Comparison of ENCODE assay signal across 24 cellular contexts in the genomic region with DNA sequence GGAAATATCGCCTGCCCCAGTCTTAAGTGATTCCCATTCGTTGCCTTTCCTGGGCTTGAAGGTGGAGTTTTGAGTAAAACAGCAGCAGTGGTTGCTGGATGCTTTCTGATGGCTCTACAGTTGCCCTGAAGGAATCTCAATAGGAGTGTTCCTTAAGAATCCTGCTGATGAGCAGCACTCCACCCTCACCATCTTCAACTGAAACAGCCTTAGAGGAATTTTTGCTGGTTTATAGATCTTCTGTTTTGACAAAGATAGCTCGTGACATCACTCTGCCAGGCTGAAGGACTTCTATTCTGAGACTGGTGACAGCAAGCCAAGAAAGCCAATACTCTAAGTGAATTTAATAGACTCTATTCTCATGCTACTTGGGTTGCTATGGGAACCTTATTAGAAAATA.
DNase-seq lines count a peak whose midpoint lies in the region; ATAC-seq, FAIRE-seq and TF ChIP-seq lines count a peak whose summit lies in the region.
"Had no signal": no experiment of that assay in that cellular context is flagged by ENCODE, and none has a peak within 500 bp of the region (broad histone marks: within the 10 kb centered on the region; RNA-seq: fewer than 3 reads in every experiment).

No MANE protein-coding gene starts in this region.

- no peak for TF ChIP-seq EP300 in SK-N-SH (IDR thresholded peaks at IDR 0.05; ENCODE audit: borderline replicate concordance in 1 of 2, low read depth in 1 of 2, low read length in 1 of 2)

- TF ChIP-seq CTCF in SK-N-SH (IDR thresholded peaks at IDR 0.05), result no peak

- DNase-seq in SK-N-SH (no peak), frontal cortex (ENCODE audit: low spot score in 2 of 2) (peak; percentile 2 to 20), myocyte (ENCODE audit: low read depth) (peak; percentile 2), activated gamma-delta T cell (lab: John Stamatoyannopoulos, UW) (no peak)
- DNase-seq: activated CD4-positive, alpha-beta T cell treated with anti-CD3 and anti-CD28 coated beads, Interleukin-2, amount 10 ng/mL, durations not matched to agents 24 days and 14 days; activated T-cell treated with anti-CD3 and anti-CD28 coated beads, Interleukin-2, amount 50 U/mL, for 4 hours; body of pancreas; CD8-positive, alpha-beta T cell; GOT3; KG1; left cardiac atrium; mammary epithelial cell; NCI-H146; NCI-H510A treated with DMSO at 0.1 percent for 48 hours; PC-9; Right ventricle myocardium superior; stimulated activated CD4-positive, alpha-beta T cell treated with anti-CD3 and anti-CD28 coated beads, Interleukin-2, amount 100 ng/mL, for 24 hours; upper lobe of left lung had no signal

- H3K27ac ChIP-seq in SK-N-SH (ENCODE audit: low read depth in 2 of 2, low read length in 1 of 2) (no peak overlapping the region), temporal lobe (ENCODE audit: low read depth, low read length) (peak overlapping the region; percentile 12)
- H3K27ac ChIP-seq: body of pancreas, PC-9, right atrium auricular region, upper lobe of left lung, VCaP had no signal

- no peak overlapping the region for H3K9ac ChIP-seq in SK-N-SH

- POLR2A ChIA-PET in SK-N-SH (lab: Yijun Ruan, JAX), result no interaction called here

- ATAC-seq in SK-N-SH treated with all-trans-retinoic acid at 6 μM for 48 hours (peak; percentile 40; the same call in 2 of the 3 replicates), HG03521 (IDR thresholded peaks at IDR 0.05; ENCODE audit: unreplicated experiment) (no peak), HG03097 (IDR thresholded peaks at IDR 0.05; ENCODE audit: low FRiP score, unreplicated experiment) (no peak)
- ATAC-seq: activated T-cell treated with anti-CD3 and anti-CD28 coated beads, Interleukin-2, amount 50 U/mL, for 4 hours; body of pancreas; CD8-positive, alpha-beta T cell; left cardiac atrium had no signal

- no peaks in the 10 kb centered on the region for H3K9me3 ChIP-seq in SK-N-SH
- H3K9me3 ChIP-seq: body of pancreas, right atrium auricular region, upper lobe of left lung had no signal

- CTCF ChIA-PET in SK-N-SH (lab: Yijun Ruan, JAX), result no interaction called here

- H3K36me3 ChIP-seq in SK-N-SH (replicated peaks in 1 of 2; ENCODE audit: control insufficient read depth in 1 of 2, insufficient read depth in 2 of 2, low read length in 1 of 2), result no peaks in the 10 kb centered on the region
- H3K36me3 ChIP-seq: right atrium auricular region, upper lobe of left lung had no signal

- H3K4me3 ChIP-seq in SK-N-SH (ENCODE audit: low read depth in 2 of 2, low read length in 1 of 2), result no peak overlapping the region
- H3K4me3 ChIP-seq: body of pancreas, PC-9, right atrium auricular region, upper lobe of left lung had no signal

- H3K27me3 ChIP-seq in SK-N-SH (ENCODE audit: insufficient read depth), result no peaks in the 10 kb centered on the region
- H3K27me3 ChIP-seq: body of pancreas, right atrium auricular region, upper lobe of left lung had no signal

- no peaks in the 10 kb centered on the region for H3K79me2 ChIP-seq in SK-N-SH (ENCODE audit: insufficient read depth)

- peaks cover 4 to 5% of the 10 kb centered on the region in 2 experiments; a peak in 3 of 4 replicates for H3K4me1 ChIP-seq in SK-N-SH (ENCODE audit: control insufficient read depth in 1 of 2, insufficient read depth in 2 of 2, low read depth in 1 of 2, low read length in 1 of 2)
- H3K4me1 ChIP-seq: right atrium auricular region, upper lobe of left lung had no signal

- no peaks in the 10 kb centered on the region for H4K20me1 ChIP-seq in SK-N-SH (ENCODE audit: insufficient read depth)

- no peak for TF ChIP-seq RAD21 in SK-N-SH (IDR thresholded peaks at IDR 0.05; ENCODE audit: low read length)

- whole genome bisulfite sequencing in SK-N-SH (ENCODE audit: low lambda C conversion rate), result 76% methylated on average over 3 of the region's 3 CpGs

- no peaks in the 10 kb centered on the region; the same call in 1 of the 2 replicates for H3K9me2 ChIP-seq in SK-N-SH

- H2AFZ ChIP-seq in SK-N-SH (ENCODE audit: low read depth), result no peak overlapping the region
- H2AFZ ChIP-seq: PC-9 had no signal

- no peak for FAIRE-seq in frontal cortex (lab: Jason Lieb, UNC)

- H3K4me2 ChIP-seq in SK-N-SH, result no peak overlapping the region
- H3K4me2 ChIP-seq: PC-9 had no signal

- H3F3A ChIP-seq in SK-N-SH (replicated peaks; ENCODE audit: insufficient read depth), result peaks cover 2% of the 10 kb centered on the region

TF ChIP-seq in SK-N-SH treated with all-trans-retinoic acid at 6 μM for 48 hours, 23 proteins besides CTCF, POLR2A, EP300 and RAD21 (continues in another document):
- TF ChIP-seq, protein P1, sequence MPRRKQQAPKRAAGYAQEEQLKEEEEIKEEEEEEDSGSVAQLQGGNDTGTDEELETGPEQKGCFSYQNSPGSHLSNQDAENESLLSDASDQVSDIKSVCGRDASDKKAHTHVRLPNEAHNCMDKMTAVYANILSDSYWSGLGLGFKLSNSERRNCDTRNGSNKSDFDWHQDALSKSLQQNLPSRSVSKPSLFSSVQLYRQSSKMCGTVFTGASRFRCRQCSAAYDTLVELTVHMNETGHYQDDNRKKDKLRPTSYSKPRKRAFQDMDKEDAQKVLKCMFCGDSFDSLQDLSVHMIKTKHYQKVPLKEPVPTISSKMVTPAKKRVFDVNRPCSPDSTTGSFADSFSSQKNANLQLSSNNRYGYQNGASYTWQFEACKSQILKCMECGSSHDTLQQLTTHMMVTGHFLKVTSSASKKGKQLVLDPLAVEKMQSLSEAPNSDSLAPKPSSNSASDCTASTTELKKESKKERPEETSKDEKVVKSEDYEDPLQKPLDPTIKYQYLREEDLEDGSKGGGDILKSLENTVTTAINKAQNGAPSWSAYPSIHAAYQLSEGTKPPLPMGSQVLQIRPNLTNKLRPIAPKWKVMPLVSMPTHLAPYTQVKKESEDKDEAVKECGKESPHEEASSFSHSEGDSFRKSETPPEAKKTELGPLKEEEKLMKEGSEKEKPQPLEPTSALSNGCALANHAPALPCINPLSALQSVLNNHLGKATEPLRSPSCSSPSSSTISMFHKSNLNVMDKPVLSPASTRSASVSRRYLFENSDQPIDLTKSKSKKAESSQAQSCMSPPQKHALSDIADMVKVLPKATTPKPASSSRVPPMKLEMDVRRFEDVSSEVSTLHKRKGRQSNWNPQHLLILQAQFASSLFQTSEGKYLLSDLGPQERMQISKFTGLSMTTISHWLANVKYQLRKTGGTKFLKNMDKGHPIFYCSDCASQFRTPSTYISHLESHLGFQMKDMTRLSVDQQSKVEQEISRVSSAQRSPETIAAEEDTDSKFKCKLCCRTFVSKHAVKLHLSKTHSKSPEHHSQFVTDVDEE (CRISPR knock-in tag; IDR thresholded peaks at IDR 0.05), result no peak
- no peak for TF ChIP-seq ARNTL (CRISPR knock-in tag; IDR thresholded peaks at IDR 0.05; ENCODE audit: borderline replicate concordance, low read depth)
- TF ChIP-seq TOX (CRISPR knock-in tag; IDR thresholded peaks at IDR 0.05; ENCODE audit: borderline replicate concordance), result no peak
- no peak for TF ChIP-seq OSR1 (CRISPR knock-in tag; IDR thresholded peaks at IDR 0.05)
- TF ChIP-seq ZC3H10 (CRISPR knock-in tag; IDR thresholded peaks at IDR 0.05), result no peak

TF ChIP-seq in SK-N-SH, 30 proteins besides CTCF, POLR2A, EP300 and RAD21:
- TF ChIP-seq, protein P2, sequence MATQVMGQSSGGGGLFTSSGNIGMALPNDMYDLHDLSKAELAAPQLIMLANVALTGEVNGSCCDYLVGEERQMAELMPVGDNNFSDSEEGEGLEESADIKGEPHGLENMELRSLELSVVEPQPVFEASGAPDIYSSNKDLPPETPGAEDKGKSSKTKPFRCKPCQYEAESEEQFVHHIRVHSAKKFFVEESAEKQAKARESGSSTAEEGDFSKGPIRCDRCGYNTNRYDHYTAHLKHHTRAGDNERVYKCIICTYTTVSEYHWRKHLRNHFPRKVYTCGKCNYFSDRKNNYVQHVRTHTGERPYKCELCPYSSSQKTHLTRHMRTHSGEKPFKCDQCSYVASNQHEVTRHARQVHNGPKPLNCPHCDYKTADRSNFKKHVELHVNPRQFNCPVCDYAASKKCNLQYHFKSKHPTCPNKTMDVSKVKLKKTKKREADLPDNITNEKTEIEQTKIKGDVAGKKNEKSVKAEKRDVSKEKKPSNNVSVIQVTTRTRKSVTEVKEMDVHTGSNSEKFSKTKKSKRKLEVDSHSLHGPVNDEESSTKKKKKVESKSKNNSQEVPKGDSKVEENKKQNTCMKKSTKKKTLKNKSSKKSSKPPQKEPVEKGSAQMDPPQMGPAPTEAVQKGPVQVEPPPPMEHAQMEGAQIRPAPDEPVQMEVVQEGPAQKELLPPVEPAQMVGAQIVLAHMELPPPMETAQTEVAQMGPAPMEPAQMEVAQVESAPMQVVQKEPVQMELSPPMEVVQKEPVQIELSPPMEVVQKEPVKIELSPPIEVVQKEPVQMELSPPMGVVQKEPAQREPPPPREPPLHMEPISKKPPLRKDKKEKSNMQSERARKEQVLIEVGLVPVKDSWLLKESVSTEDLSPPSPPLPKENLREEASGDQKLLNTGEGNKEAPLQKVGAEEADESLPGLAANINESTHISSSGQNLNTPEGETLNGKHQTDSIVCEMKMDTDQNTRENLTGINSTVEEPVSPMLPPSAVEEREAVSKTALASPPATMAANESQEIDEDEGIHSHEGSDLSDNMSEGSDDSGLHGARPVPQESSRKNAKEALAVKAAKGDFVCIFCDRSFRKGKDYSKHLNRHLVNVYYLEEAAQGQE (IDR thresholded peaks at IDR 0.05; ENCODE audit: low read depth, low read length), result no peak
- TF ChIP-seq NFIC (IDR thresholded peaks at IDR 0.05; ENCODE audit: borderline replicate concordance) (no peak), SMC3 (IDR thresholded peaks at IDR 0.05; ENCODE audit: low read depth, low read length) (no peak)
TF ChIP-seq in SK-N-SH: peak in this region for 0.

Comparison
In these comparisons a context has a peak if more than half of its experiments do, and no peak if none do; other contexts are left out.
1. DNase-seq: peak in frontal cortex (2 of 2) and myocyte (single experiment); none in SK-N-SH (single experiment) and activated gamma-delta T cell (single experiment).